ENCODE assay signal across 25 cellular contexts in the genomic region with DNA sequence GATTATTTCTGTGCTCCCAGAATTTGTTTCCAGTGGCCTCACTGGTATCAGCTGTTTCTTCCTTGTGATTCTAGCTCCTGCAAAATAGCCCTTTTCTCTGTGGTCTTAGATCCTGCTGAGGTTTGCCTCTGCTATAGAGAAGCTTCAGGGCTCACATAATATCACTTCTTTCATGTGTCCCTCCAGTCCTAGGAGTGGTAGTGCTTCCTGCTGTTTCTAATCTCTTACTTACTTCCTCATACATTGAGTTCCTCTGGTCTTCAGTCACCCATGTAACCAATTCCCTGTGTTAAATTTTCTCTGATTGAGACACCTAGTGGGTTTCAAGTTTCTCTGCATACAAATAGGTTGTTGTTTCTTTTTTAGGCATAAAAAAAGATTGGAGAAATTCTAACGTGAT.
A peak's percentile ranks its signal among the peaks of the same experiment; 100 is the strongest.
DNase-seq lines count a peak whose midpoint lies in the region; ATAC-seq and TF ChIP-seq lines count a peak whose summit lies in the region.
"Had no signal": no experiment of that assay in that cellular context is flagged by ENCODE, and none has a peak within 500 bp of the region (broad histone marks: within the 10 kb centered on the region; RNA-seq: fewer than 3 reads in every experiment).

No MANE protein-coding gene starts in this region.

- 0 out of 2 replicates have a peak overlapping the region, but pooled peaks have one; percentile 10 for H3K27ac Mint-ChIP-seq in WTC11
- H3K27ac Mint-ChIP-seq: activated B cell treated with CpG ODN at 0.5 μM for 24 hours; activated naive CD8-positive, alpha-beta T cell; activated T-helper 17 cell treated with anti-CD3 and anti-CD28 coated beads, Interleukin-2, amount 50 U/mL, for 72 hours; CD4-positive, alpha-beta T cell; naive thymus-derived CD4-positive, alpha-beta T cell; stimulated activated memory B cell treated with anti-CD40 and anti-IgM and Interleukin-4, amounts not matched to agents 10 μg/mL and 1 μg/mL and 100 μg/mL, for 72 hours had no signal

- BruUV-seq in mammary epithelial cell (replicated peaks; lab: Mats Ljungman, UMichigan) = no TSS peak

- ATAC-seq in WTC11 (peak; percentile 61), HG02798 (IDR thresholded peaks at IDR 0.05; ENCODE audit: poor library complexity, unreplicated experiment) (no peak)
- ATAC-seq: activated T-helper 17 cell treated with anti-CD3 and anti-CD28 coated beads, Interleukin-2, amount 50 U/mL, for 72 hours; heart right ventricle; HepG2; naive thymus-derived CD4-positive, alpha-beta T cell; stimulated activated memory B cell treated with anti-CD40 and anti-IgM and Interleukin-4, amounts not matched to agents 10 μg/mL and 1 μg/mL and 100 μg/mL, for 72 hours had no signal

- H3K27me3 ChIP-seq in mammary epithelial cell (ENCODE audit: insufficient read depth, low read length) = no peaks in the 10 kb centered on the region
- H3K27me3 ChIP-seq: heart right ventricle, spleen had no signal

- H3K27me3 Mint-ChIP-seq in WTC11 (ENCODE audit: low read depth) = no peaks in the 10 kb centered on the region
- H3K27me3 Mint-ChIP-seq: activated B cell treated with CpG ODN at 0.5 μM for 24 hours; activated naive CD8-positive, alpha-beta T cell; activated T-helper 17 cell treated with anti-CD3 and anti-CD28 coated beads, Interleukin-2, amount 50 U/mL, for 72 hours; CD4-positive, alpha-beta T cell; naive thymus-derived CD4-positive, alpha-beta T cell; stimulated activated memory B cell treated with anti-CD40 and anti-IgM and Interleukin-4, amounts not matched to agents 10 μg/mL and 1 μg/mL and 100 μg/mL, for 72 hours had no signal

- H3K4me2 ChIP-seq in mammary epithelial cell (ENCODE audit: insufficient read depth, low read depth, low read length) = no peak overlapping the region
- H3K4me2 ChIP-seq: SK-N-SH had no signal

- no peak overlapping the region for H3K9ac ChIP-seq in mammary epithelial cell (ENCODE audit: insufficient read depth, low read length)
- H3K9ac ChIP-seq: SK-N-SH had no signal

- H4K20me1 ChIP-seq in mammary epithelial cell (ENCODE audit: insufficient read depth, low read length) = no peaks in the 10 kb centered on the region

- H3K9me3 Mint-ChIP-seq in WTC11 = no peaks in the 10 kb centered on the region

- no peak overlapping the region for H3K27ac ChIP-seq in mammary epithelial cell (ENCODE audit: insufficient read depth, low read depth, low read length)
- H3K27ac ChIP-seq: heart right ventricle, HL-60, RWPE1, spleen had no signal

- in situ Hi-C loops in mammary epithelial cell (cut with MboI; ENCODE audit: low sequenced_read_pairs in 2 of 2) = no loop called here

- peaks cover 6% of the 10 kb centered on the region for H3K4me1 Mint-ChIP-seq in WTC11
- H3K4me1 Mint-ChIP-seq: activated B cell treated with CpG ODN at 0.5 μM for 24 hours; activated T-helper 17 cell treated with anti-CD3 and anti-CD28 coated beads, Interleukin-2, amount 50 U/mL, for 72 hours; naive thymus-derived CD4-positive, alpha-beta T cell; stimulated activated memory B cell treated with anti-CD40 and anti-IgM and Interleukin-4, amounts not matched to agents 10 μg/mL and 1 μg/mL and 100 μg/mL, for 72 hours had no signal

- WGBS in mammary epithelial cell (ENCODE audit: low coverage, missing lambda C conversion rate) = 0% methylated on average over 1 of the region's 1 CpG

- H3K4me3 Mint-ChIP-seq in WTC11 = no peak overlapping the region
- H3K4me3 Mint-ChIP-seq: activated B cell treated with CpG ODN at 0.5 μM for 24 hours; activated naive CD8-positive, alpha-beta T cell; activated T-helper 17 cell treated with anti-CD3 and anti-CD28 coated beads, Interleukin-2, amount 50 U/mL, for 72 hours; CD4-positive, alpha-beta T cell; naive thymus-derived CD4-positive, alpha-beta T cell; stimulated activated memory B cell treated with anti-CD40 and anti-IgM and Interleukin-4, amounts not matched to agents 10 μg/mL and 1 μg/mL and 100 μg/mL, for 72 hours had no signal

- no peak overlapping the region for H2AFZ ChIP-seq in mammary epithelial cell (ENCODE audit: low read depth, low read length)

- H3K4me1 ChIP-seq in mammary epithelial cell (ENCODE audit: insufficient read depth, low read length) = no peaks in the 10 kb centered on the region
- H3K4me1 ChIP-seq: heart right ventricle, spleen had no signal

- TF ChIP-seq CTCF in WTC11 (IDR thresholded peaks at IDR 0.05) (no peak), mammary epithelial cell (conservative IDR thresholded peaks at IDR 0.05 in 1 of 2, IDR thresholded peaks at IDR 0.05 in 1 of 2; ENCODE audit: extremely low read depth in 1 of 2, insufficient read depth in 1 of 2, low read depth in 1 of 2, low read length in 2 of 2) (no peak)

- dilution Hi-C loops in mammary epithelial cell (cut with HindIII; ENCODE audit: low sequenced_read_pairs) = no loop called here

- H3K4me3 ChIP-seq in mammary epithelial cell (replicated peaks in 1 of 3; ENCODE audit: insufficient read depth in 1 of 3, low read depth in 2 of 3, low read length in 3 of 3) = no peak overlapping the region
- H3K4me3 ChIP-seq: heart right ventricle, spleen had no signal

- CTCF ChIA-PET in WTC11 (lab: Charles Lee) = no interaction called here
- CTCF ChIA-PET in mammary epithelial cell (lab: Charles Lee; ENCODE audit: low non-redundant PET) = no interaction called here
- CTCF ChIA-PET in HEK293T (lab: Yijun Ruan, JAX) = no interaction called here

- DNase-seq in DMS53 (lab: John Stamatoyannopoulos, UW) = peak; percentile 45
- peak; percentile 9 for DNase-seq in NCI-H226
- DNase-seq in WTC11 (ENCODE audit: low spot score) = no peak
- peak; percentile 8 for DNase-seq in iris pigment epithelial cell (ENCODE audit: low read depth)
- no peak for DNase-seq in effector CD8-positive, alpha-beta T cell (lab: John Stamatoyannopoulos, UW)
- DNase-seq in mammary epithelial cell = no peak
- DNase-seq in HEK293T (ENCODE audit: extremely low spot score) = no peak
- DNase-seq: activated B cell treated with CpG ODN at 0.5 μM for 24 hours; CD4-positive, alpha-beta T cell; DMS79 treated with DMSO at 0.1 percent for 48 hours; heart right ventricle; naive thymus-derived CD4-positive, alpha-beta T cell; NCI-H1105; NCI-H2029; NCI-H446 treated with DMSO at 0.1 percent for 48 hours; SK-N-SH; spleen; stimulated activated CD4-positive, alpha-beta T cell treated with anti-CD3 and anti-CD28 coated beads, Interleukin-2, amount 100 ng/mL, for 48 hours had no signal

- intact Hi-C loops in mammary epithelial cell (cut with micrococcal nuclease) = no loop called here

- no peaks in the 10 kb centered on the region for H3K36me3 ChIP-seq in mammary epithelial cell (ENCODE audit: insufficient read depth, low read length)
- H3K36me3 ChIP-seq: heart right ventricle, spleen had no signal

- H3K79me2 ChIP-seq in mammary epithelial cell (ENCODE audit: insufficient read depth, low read length) = no peaks in the 10 kb centered on the region

- no peaks in the 10 kb centered on the region for H3K36me3 Mint-ChIP-seq in WTC11
- H3K36me3 Mint-ChIP-seq: activated naive CD8-positive, alpha-beta T cell; naive thymus-derived CD4-positive, alpha-beta T cell; stimulated activated memory B cell treated with anti-CD40 and anti-IgM and Interleukin-4, amounts not matched to agents 10 μg/mL and 1 μg/mL and 100 μg/mL, for 72 hours had no signal

- peaks cover 7% of the 10 kb centered on the region for H3K9me3 ChIP-seq in mammary epithelial cell (replicated peaks; ENCODE audit: insufficient read depth, low read length)
- H3K9me3 ChIP-seq: spleen had no signal

- POLR2A ChIA-PET in WTC11 (lab: Charles Lee) (no interaction called here), HEK293T (lab: Yijun Ruan, JAX) (no interaction called here)

TF ChIP-seq in WTC11, 78 proteins besides CTCF, POLR2A, EP300 and RAD21 (continues in another document):
- TF ChIP-seq NR3C1 (CRISPR knock-in tag; conservative IDR thresholded peaks at IDR 0.05; ENCODE audit: low read depth) = no peak
- no peak for TF ChIP-seq CREM (CRISPR knock-in tag; IDR thresholded peaks at IDR 0.05)
- no peak for TF ChIP-seq FOXP1 (CRISPR knock-in tag; IDR thresholded peaks at IDR 0.05; ENCODE audit: borderline replicate concordance)
- no peak for TF ChIP-seq CBFB (CRISPR knock-in tag; IDR thresholded peaks at IDR 0.05; ENCODE audit: low read depth)
- TF ChIP-seq MXD4 (CRISPR knock-in tag; IDR thresholded peaks at IDR 0.05; ENCODE audit: borderline replicate concordance) = no peak
- TF ChIP-seq, protein P1, sequence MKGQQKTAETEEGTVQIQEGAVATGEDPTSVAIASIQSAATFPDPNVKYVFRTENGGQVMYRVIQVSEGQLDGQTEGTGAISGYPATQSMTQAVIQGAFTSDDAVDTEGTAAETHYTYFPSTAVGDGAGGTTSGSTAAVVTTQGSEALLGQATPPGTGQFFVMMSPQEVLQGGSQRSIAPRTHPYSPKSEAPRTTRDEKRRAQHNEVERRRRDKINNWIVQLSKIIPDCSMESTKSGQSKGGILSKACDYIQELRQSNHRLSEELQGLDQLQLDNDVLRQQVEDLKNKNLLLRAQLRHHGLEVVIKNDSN (CRISPR knock-in tag; IDR thresholded peaks at IDR 0.05) = no peak

TF ChIP-seq in HEK293T, 16 proteins besides CTCF, POLR2A, EP300 and RAD21:
- TF ChIP-seq LEF1 (IDR thresholded peaks at IDR 0.05; ENCODE audit: borderline replicate concordance) (no peak), NFRKB (IDR thresholded peaks at IDR 0.05) (no peak), BHLHE40 (IDR thresholded peaks at IDR 0.05; ENCODE audit: borderline replicate concordance) (no peak), ELF4 (IDR thresholded peaks at IDR 0.05) (no peak)
TF ChIP-seq in HEK293T: peak in this region for 0.

Comparison
In these comparisons a context has a peak if more than half of its experiments do, and no peak if none do; other contexts are left out.
1. DNase-seq: peak in DMS53 (single experiment), NCI-H226 (single experiment) and iris pigment epithelial cell (single experiment); none in WTC11 (single experiment), effector CD8-positive, alpha-beta T cell (single experiment), mammary epithelial cell (single experiment) and HEK293T (single experiment).